Comparison of ENCODE assay signal across 21 cellular contexts in the genomic region with DNA sequence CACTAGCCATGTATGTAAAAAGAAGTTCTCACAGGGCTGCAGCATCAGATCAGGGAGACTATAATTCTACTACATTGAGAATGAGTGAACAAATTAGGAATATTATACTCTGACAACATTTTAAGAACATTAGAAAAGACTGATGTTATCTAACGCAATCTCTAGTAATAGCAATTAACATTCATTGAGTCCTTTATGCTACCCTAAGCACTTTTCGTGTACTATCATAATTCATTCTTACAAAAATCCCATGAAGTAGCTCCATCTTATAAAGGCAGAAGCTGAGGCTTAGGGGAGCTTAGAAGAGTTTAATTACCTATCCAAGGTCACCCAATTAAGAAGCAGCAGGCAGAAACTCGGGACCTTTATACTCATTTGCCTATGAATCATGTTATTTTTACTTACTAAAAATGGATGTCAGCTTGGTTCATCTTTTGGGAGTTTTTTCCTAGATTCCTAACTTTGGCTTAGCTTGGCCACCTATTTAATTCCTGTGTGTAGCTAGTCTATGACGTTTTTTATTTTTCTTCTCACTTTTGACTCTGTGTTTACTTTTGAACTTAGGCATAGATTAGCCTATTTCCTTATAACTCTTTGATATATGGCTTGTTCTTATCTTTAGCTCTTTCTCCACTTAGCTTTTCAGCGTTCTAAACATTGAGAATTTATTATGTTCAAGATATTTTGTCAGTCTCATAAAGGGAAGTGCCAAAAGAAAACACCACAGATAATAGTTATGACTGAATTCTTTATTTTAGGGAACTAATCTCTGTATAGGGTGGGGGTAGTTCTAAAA.
DNase-seq lines count a peak whose midpoint lies in the region; ATAC-seq, FAIRE-seq and TF ChIP-seq lines count a peak whose summit lies in the region.
"Had no signal": no experiment of that assay in that cellular context is flagged by ENCODE, and none has a peak within 500 bp of the region (broad histone marks: within the 10 kb centered on the region; RNA-seq: fewer than 3 reads in every experiment).

No MANE protein-coding gene starts in this region.

- CTCF ChIA-PET in K562 (lab: Yijun Ruan, JAX; ENCODE audit: low intra/inter-chr PET ratio), result no interaction called here

- H3K4me3 Mint-ChIP-seq in activated CD4-positive, alpha-beta T cell treated with anti-CD3 and anti-CD28 coated beads, Interleukin-2, amount 10 ng/mL, durations not matched to agents 24 days and 14 days, result no peak overlapping the region
- H3K4me3 Mint-ChIP-seq: B cell, CD14-positive monocyte had no signal

- H3K4me3 ChIP-seq in K562 (no peak overlapping the region), mucosa of rectum (ENCODE audit: low read length in 2 of 2) (no peak overlapping the region), MM.1S (ENCODE audit: low read length) (no peak overlapping the region)
- H3K4me3 ChIP-seq: SJSA1 had no signal

- no peaks in the 10 kb centered on the region for H3K4me1 Mint-ChIP-seq in activated CD4-positive, alpha-beta T cell treated with anti-CD3 and anti-CD28 coated beads, Interleukin-2, amount 10 ng/mL, durations not matched to agents 24 days and 14 days
- H3K4me1 Mint-ChIP-seq: B cell, CD14-positive monocyte had no signal

- H4K20me1 ChIP-seq in K562 (replicated peaks; ENCODE audit: control insufficient read depth, insufficient read depth, low read length) (no peaks in the 10 kb centered on the region), MM.1S (ENCODE audit: insufficient read depth, low read length) (no peaks in the 10 kb centered on the region)

- H3K27ac ChIP-seq in K562 (ENCODE audit: extremely low read depth, low read depth, low read length) (no peak overlapping the region), mucosa of rectum (ENCODE audit: low read depth in 2 of 2, low read length in 2 of 2) (peak overlapping the region; percentile 27 to 51), MM.1S (ENCODE audit: low read length) (no peak overlapping the region)
- H3K27ac ChIP-seq: HL-60, SJSA1 had no signal

- no peak for TF ChIP-seq EP300 in K562 (IDR thresholded peaks at IDR 0.05; ENCODE audit: low read length)

- TF ChIP-seq CTCF in K562 (IDR thresholded peaks at IDR 0.05 in 2 of 3, conservative IDR thresholded peaks at IDR 0.05 in 1 of 3; ENCODE audit: insufficient read depth in 2 of 3, low read depth in 1 of 3, low read length in 3 of 3) (no peak), MM.1S (IDR thresholded peaks at IDR 0.05; ENCODE audit: low read length) (no peak)

- no peaks in the 10 kb centered on the region for H3K27me3 ChIP-seq in K562 (ENCODE audit: control insufficient read depth in 2 of 2, insufficient read depth in 2 of 2, low read length in 2 of 2)
- H3K27me3 ChIP-seq in mucosa of rectum (ENCODE audit: control insufficient read depth in 2 of 2, insufficient read depth in 2 of 2, low read length in 2 of 2), result peaks cover 0 to 2% of the 10 kb centered on the region in 2 donors
- no peaks in the 10 kb centered on the region for H3K27me3 ChIP-seq in MM.1S (replicated peaks; ENCODE audit: insufficient read depth, low read length)
- H3K27me3 ChIP-seq: SJSA1 had no signal

- no peaks in the 10 kb centered on the region for H3K9me3 Mint-ChIP-seq in activated CD4-positive, alpha-beta T cell treated with anti-CD3 and anti-CD28 coated beads, Interleukin-2, amount 10 ng/mL, durations not matched to agents 24 days and 14 days

- DNase-seq in activated CD4-positive, alpha-beta T cell treated with anti-CD3 and anti-CD28 coated beads, Interleukin-2, amount 10 ng/mL, durations not matched to agents 24 days and 14 days, result peak; percentile 9
- no peak for DNase-seq in activated CD4-positive, alpha-beta T cell treated with anti-CD3 and anti-CD28 coated beads, Interleukin-2, amount 50 U/mL, for 1 hour
- DNase-seq in K562 (ENCODE audit: extremely low read depth in 1 of 4, low spot score in 3 of 4), result no peak
- DNase-seq in NCI-H2029 (lab: John Stamatoyannopoulos, UW), result no peak
- no peak for DNase-seq in MM.1S
- no peak for DNase-seq in cardiac septum (ENCODE audit: low spot score)
- DNase-seq: EL; GF-D8; NCI-H1417; NCI-H1694 treated with DMSO at 0.1 percent for 48 hours; NCI-H2107; NK-92 treated with Interleukin-12 subunit alpha and Interleukin-12 subunit beta, amount 100 ng/mL, for 24 hours had no signal

- no peak for TF ChIP-seq POLR2A in K562 (conservative IDR thresholded peaks at IDR 0.05)

- no peaks in the 10 kb centered on the region for H3K9me2 ChIP-seq in MM.1S (replicated peaks; ENCODE audit: insufficient read depth, low read length)

- intact Hi-C loops in activated CD4-positive, alpha-beta T cell treated with anti-CD3 and anti-CD28 coated beads, Interleukin-2, amount 10 ng/mL, durations not matched to agents 24 days and 14 days (cut with micrococcal nuclease), result no loop called here
- intact Hi-C loops in K562 (cut with micrococcal nuclease) (no loop called here), cardiac septum (cut with DNase I) (no loop called here)

- no peak overlapping the region for H3K4me2 ChIP-seq in K562 (ENCODE audit: insufficient read depth, low read length)
- no peak overlapping the region for H3K4me2 ChIP-seq in MM.1S (ENCODE audit: low read depth, low read length)

- H3K4me1 ChIP-seq in K562 (replicated peaks in 1 of 2; ENCODE audit: control insufficient read depth in 2 of 2, insufficient read depth in 2 of 2, low read length in 2 of 2) (no peaks in the 10 kb centered on the region; a peak in 1 of 5 replicates), mucosa of rectum (ENCODE audit: control insufficient read depth in 2 of 2, insufficient read depth in 2 of 2, low read length in 2 of 2) (peaks cover 0 to 4% of the 10 kb centered on the region in 2 donors), MM.1S (ENCODE audit: low read length) (no peaks in the 10 kb centered on the region)
- H3K4me1 ChIP-seq: SJSA1 had no signal

- H3K27ac Mint-ChIP-seq in activated CD4-positive, alpha-beta T cell treated with anti-CD3 and anti-CD28 coated beads, Interleukin-2, amount 10 ng/mL, durations not matched to agents 24 days and 14 days, result no peak overlapping the region
- H3K27ac Mint-ChIP-seq: B cell, CD14-positive monocyte had no signal

- no peaks in the 10 kb centered on the region for H3K9me1 ChIP-seq in K562 (ENCODE audit: control insufficient read depth, insufficient read depth, low read length)

- ATAC-seq in K562, result no peak
- ATAC-seq: HCT116, Right ventricle myocardium inferior had no signal

- FAIRE-seq in K562 (lab: Jason Lieb, UNC), result no peak
- FAIRE-seq: GM19239, H1 had no signal

- H3K9ac ChIP-seq in K562 (ENCODE audit: insufficient read depth in 1 of 2, low read depth in 2 of 2, low read length in 2 of 2), result no peak overlapping the region
- no peak overlapping the region for H3K9ac ChIP-seq in mucosa of rectum (ENCODE audit: low read depth in 1 of 2, low read length in 2 of 2)
- H3K9ac ChIP-seq in MM.1S (ENCODE audit: low read length), result no peak overlapping the region

- in situ Hi-C loops in K562 (cut with MboI), result no loop called here

- 44% methylated on average over 5 of the region's 5 CpGs for WGBS in K562 (ENCODE audit: insufficient coverage, low coverage, missing lambda C conversion rate)

- H3K36me3 Mint-ChIP-seq in activated CD4-positive, alpha-beta T cell treated with anti-CD3 and anti-CD28 coated beads, Interleukin-2, amount 10 ng/mL, durations not matched to agents 24 days and 14 days (ENCODE audit: low read depth), result no peaks in the 10 kb centered on the region
- H3K36me3 Mint-ChIP-seq: CD14-positive monocyte had no signal

- no peaks in the 10 kb centered on the region for H3F3A ChIP-seq in MM.1S (ENCODE audit: insufficient read depth, low read length)

- TF ChIP-seq RAD21 in K562 (CRISPR knock-in tag; conservative IDR thresholded peaks at IDR 0.05 in 1 of 2, IDR thresholded peaks at IDR 0.05 in 1 of 2), result no peak

- 0 out of 3 replicates have a peak, but pooled peaks cover 3% of the 10 kb centered on the region for H3K79me2 ChIP-seq in K562 (ENCODE audit: control insufficient read depth, insufficient read depth, low read length)
- H3K79me2 ChIP-seq in MM.1S (ENCODE audit: low read length), result no peaks in the 10 kb centered on the region

- H3K36me3 ChIP-seq in K562 (ENCODE audit: control insufficient read depth, insufficient read depth, low read length) (no peaks in the 10 kb centered on the region), mucosa of rectum (ENCODE audit: control insufficient read depth in 2 of 2, insufficient read depth in 2 of 2, low read length in 2 of 2) (no peaks in the 10 kb centered on the region), MM.1S (replicated peaks; ENCODE audit: insufficient read depth, low read length) (no peaks in the 10 kb centered on the region)
- H3K36me3 ChIP-seq: SJSA1 had no signal

- H3K27me3 Mint-ChIP-seq in activated CD4-positive, alpha-beta T cell treated with anti-CD3 and anti-CD28 coated beads, Interleukin-2, amount 10 ng/mL, durations not matched to agents 24 days and 14 days, result peaks cover 3% of the 10 kb centered on the region

- H3K9me3 ChIP-seq in K562 (replicated peaks; ENCODE audit: control insufficient read depth, insufficient read depth, low read depth, low read length), result no peaks in the 10 kb centered on the region
- H3K9me3 ChIP-seq in mucosa of rectum (ENCODE audit: control insufficient read depth in 2 of 2, low read length in 2 of 2), result no peaks in the 10 kb centered on the region
- H3K9me3 ChIP-seq in MM.1S (replicated peaks; ENCODE audit: insufficient read depth, low read length), result no peaks in the 10 kb centered on the region
- H3K9me3 ChIP-seq: SJSA1 had no signal

- H2AFZ ChIP-seq in K562 (ENCODE audit: low read depth, low read length), result no peak overlapping the region
- H2AFZ ChIP-seq in MM.1S (ENCODE audit: low read length), result no peak overlapping the region

- POLR2A ChIA-PET in K562 (lab: Yijun Ruan, JAX), result interaction anchor here (0.6 kb wide), 1 partner anchor 13 kb away, joined by 3 read pairs; no protein-coding TSS in a partner anchor

- no TSS peak for BruUV-seq in K562 (replicated peaks; lab: Mats Ljungman, UMichigan)

TF ChIP-seq in K562, 482 proteins besides CTCF, POLR2A, EP300 and RAD21 (continues in another document):
- peak; percentile 38; the same call in 1 of the 2 replicates for TF ChIP-seq ZNF316 (IDR thresholded peaks at IDR 0.05)
- no peak for TF ChIP-seq U2AF1 (optimal IDR thresholded peaks at IDR 0.05; ENCODE audit: low read depth, low read length)
- TF ChIP-seq SRSF7 (optimal IDR thresholded peaks at IDR 0.05; ENCODE audit: low read depth, low read length), result no peak
- no peak for TF ChIP-seq ERF (CRISPR knock-in tag; IDR thresholded peaks at IDR 0.05)
- no peak for TF ChIP-seq ZBTB1 (CRISPR knock-in tag; IDR thresholded peaks at IDR 0.05; ENCODE audit: borderline replicate concordance, low read depth)
- no peak for TF ChIP-seq FOXP1 (CRISPR knock-in tag; IDR thresholded peaks at IDR 0.05)
- no peak for TF ChIP-seq ZNF778 (CRISPR knock-in tag; IDR thresholded peaks at IDR 0.05)

Comparison
In these comparisons a context has a peak if more than half of its experiments do, and no peak if none do; other contexts are left out.
1. H3K27ac ChIP-seq: peak in mucosa of rectum (2 of 2); none in K562 (single experiment) and MM.1S (single experiment).